8 cellular contexts compared by ENCODE assay signal in the genomic region with DNA sequence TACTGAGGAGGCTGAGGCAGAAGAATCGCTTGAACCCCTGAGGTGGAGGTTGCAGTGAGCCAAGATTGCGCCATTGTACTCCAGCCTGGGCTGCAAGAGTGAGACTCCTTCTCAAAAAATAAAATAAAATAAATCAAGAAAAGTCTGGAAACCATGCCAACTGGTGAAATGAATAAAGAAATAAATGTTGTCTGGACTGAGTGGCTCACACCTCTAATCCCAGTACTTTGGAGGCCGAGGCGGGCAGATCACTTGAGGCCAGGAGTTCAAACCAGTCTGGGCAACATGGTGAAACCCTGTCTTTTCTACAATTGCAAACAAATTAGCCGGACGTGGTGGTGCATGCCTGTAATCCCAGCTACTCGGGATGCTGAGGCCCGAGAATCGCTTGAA. TPM values are rescaled to one million over a fixed set of nuclear protein-coding genes. Genes with fewer than 3 reads are reported as not detected.
DNase-seq lines count a peak whose midpoint lies in the region; TF ChIP-seq lines count a peak whose summit lies in the region.

No MANE protein-coding gene starts in this region.

- peaks cover 0 to 5% of the 10 kb centered on the region in 2 donors for H3K36me3 Mint-ChIP-seq in CD14-positive monocyte
- H3K36me3 Mint-ChIP-seq in dendritic cell treated with granulocyte-macrophage colony-stimulating factor and Interleukin-4, amounts not matched to agents 40 ng/mL and 50 ng/mL, for 4 days (ENCODE audit: low read depth): no peaks in the 10 kb centered on the region

- DNase-seq in CD14-positive monocyte (ENCODE audit: low spot score) (no peak), NCI-H2196 (lab: John Stamatoyannopoulos, UW; ENCODE audit: unreplicated experiment) (peak; percentile 14), myocyte (ENCODE audit: low read depth) (peak; percentile 19), HuH-7 (ENCODE audit: low spot score) (no peak), NCI-H1092 treated with DMSO at 0.1 percent for 48 hours (lab: John Stamatoyannopoulos, UW) (no peak), LoVo (ENCODE audit: low spot score) (no peak), GM03348 (ENCODE audit: low spot score) (no peak)

- TF ChIP-seq CTCF in CD14-positive monocyte (IDR thresholded peaks at IDR 0.05): no peak

- peaks cover 40% of the 10 kb centered on the region for H3K4me1 Mint-ChIP-seq in CD14-positive monocyte
- peaks cover 19% of the 10 kb centered on the region for H3K4me1 Mint-ChIP-seq in dendritic cell treated with granulocyte-macrophage colony-stimulating factor and Interleukin-4, amounts not matched to agents 40 ng/mL and 50 ng/mL, for 4 days (ENCODE audit: low read depth)

- H3K27me3 Mint-ChIP-seq in CD14-positive monocyte (ENCODE audit: low read depth in 3 of 3): no peaks in the 10 kb centered on the region
- H3K27me3 Mint-ChIP-seq in dendritic cell treated with granulocyte-macrophage colony-stimulating factor and Interleukin-4, amounts not matched to agents 40 ng/mL and 50 ng/mL, for 4 days: no peaks in the 10 kb centered on the region

- intact Hi-C loops in CD14-positive monocyte (cut with micrococcal nuclease): no loop called here
- intact Hi-C loops in dendritic cell treated with granulocyte-macrophage colony-stimulating factor and Interleukin-4, amounts not matched to agents 40 ng/mL and 50 ng/mL, for 4 days (cut with micrococcal nuclease): no loop called here

- H3K4me3 Mint-ChIP-seq in CD14-positive monocyte: peak overlapping the region; percentile 89 to 92
- peak overlapping the region; percentile 82 for H3K4me3 Mint-ChIP-seq in dendritic cell treated with granulocyte-macrophage colony-stimulating factor and Interleukin-4, amounts not matched to agents 40 ng/mL and 50 ng/mL, for 4 days

- no peaks in the 10 kb centered on the region for H3K9me3 Mint-ChIP-seq in CD14-positive monocyte
- no peaks in the 10 kb centered on the region for H3K9me3 Mint-ChIP-seq in dendritic cell treated with granulocyte-macrophage colony-stimulating factor and Interleukin-4, amounts not matched to agents 40 ng/mL and 50 ng/mL, for 4 days

- H3K27ac Mint-ChIP-seq in CD14-positive monocyte: peak overlapping the region; percentile 87 to 94 (median 92)
- peak overlapping the region; percentile 95 for H3K27ac Mint-ChIP-seq in dendritic cell treated with granulocyte-macrophage colony-stimulating factor and Interleukin-4, amounts not matched to agents 40 ng/mL and 50 ng/mL, for 4 days

RNA-seq across cellular contexts. Expression of a gene that starts 0.7 kb away (rescaled TPM):
- under 1 TPM; 0.31 to 0.56 TPM for polyA plus RNA-seq in CD14-positive monocyte
- 5.1 and 7.4 TPM in 2 replicates for total RNA-seq in myocyte
- 15.1 TPM for polyA plus RNA-seq in myocyte (2012)

Comparison
In these comparisons a context has a peak if more than half of its experiments do, and no peak if none do; other contexts are left out.
1. DNase-seq: peak in NCI-H2196 (single experiment) and myocyte (single experiment); none in CD14-positive monocyte (single experiment), HuH-7 (single experiment), NCI-H1092 treated with DMSO at 0.1 percent for 48 hours (single experiment), LoVo (single experiment) and GM03348 (single experiment).